ENCODE assay signal across 9 cellular contexts in genomic region chr17:60390223-60390622, GRCh38. TPM values are rescaled to one million over a fixed set of nuclear protein-coding genes. Genes with fewer than 3 reads are reported as not detected.
DNase-seq lines count a peak whose midpoint lies in the region; ATAC-seq, FAIRE-seq and TF ChIP-seq lines count a peak whose summit lies in the region.
"Had no signal": no experiment of that assay in that cellular context is flagged by ENCODE, and none has a peak within 500 bp of the region (broad histone marks: within the 10 kb centered on the region; RNA-seq: fewer than 3 reads in every experiment).

No MANE protein-coding gene starts in this region.

- POLR2A ChIA-PET in RWPE1 (lab: Yijun Ruan, JAX; ENCODE audit: low non-redundant PET): no interaction called here

- H3K4me1 ChIP-seq in ovary (ENCODE audit: insufficient read depth): peaks cover 6% of the 10 kb centered on the region

- TF ChIP-seq CTCF in RWPE1 (conservative IDR thresholded peaks at IDR 0.05; ENCODE audit: low read depth) (no peak), retinal pigment epithelial cell (conservative IDR thresholded peaks at IDR 0.05; ENCODE audit: low read depth, low read length) (no peak), ovary (IDR thresholded peaks at IDR 0.05) (no peak)

- peak; percentile 27 for ATAC-seq in esophagus mucosa

- H3K36me3 ChIP-seq in ovary: no peaks in the 10 kb centered on the region

- no peak for TF ChIP-seq POLR2A in ovary (IDR thresholded peaks at IDR 0.05)

- H3K27ac ChIP-seq in RWPE1 (peak overlapping the region; percentile 85), ovary (no peak overlapping the region)
- H3K27ac ChIP-seq: 22Rv1 had no signal

- no peak for FAIRE-seq in GM19239 (lab: Jason Lieb, UNC)

- H3K4me3 ChIP-seq in retinal pigment epithelial cell (ENCODE audit: low read length) (peak overlapping the region; percentile 95), ovary (no peak overlapping the region)

- no peaks in the 10 kb centered on the region for H3K27me3 ChIP-seq in ovary

- TF ChIP-seq EP300 in ovary (IDR thresholded peaks at IDR 0.05): no peak

- WGBS in ovary, 3 donors: 5 to 11% (median 10%) methylated on average over 1 of the region's 1 CpG

- no peaks in the 10 kb centered on the region for H3K9me3 ChIP-seq in ovary

- CTCF ChIA-PET in RWPE1 (lab: Yijun Ruan, JAX): interaction anchor here (0.8 kb wide), 1 partner anchor 37 kb away, joined by 3 read pairs; no protein-coding TSS in a partner anchor

- intact Hi-C loops in ovary (cut with DNase I): no loop called here

- DNase-seq in DMS 273 (lab: John Stamatoyannopoulos, UW; ENCODE audit: unreplicated experiment) (peak; percentile 10), DMS 273 treated with DMSO at 0.1 percent for 48 hours (lab: John Stamatoyannopoulos, UW) (no peak), RWPE1 (ENCODE audit: low spot score) (peak; percentile 68), retinal pigment epithelial cell (ENCODE audit: low read depth) (no peak), GM19239 (ENCODE audit: insufficient read length, low spot score) (no peak), DMS153 treated with DMSO at 0.1 percent for 48 hours (lab: John Stamatoyannopoulos, UW; ENCODE audit: unreplicated experiment) (no peak), ovary (no peak)

RNA-seq across cellular contexts. Expression of gene USP32, which starts 1.7 kb away (rescaled TPM):
- total RNA-seq in esophagus mucosa: 53.5 TPM
- total RNA-seq in ovary: 10 to 100 TPM; 27.2 to 37.6 (median 33.3) TPM
- polyA plus RNA-seq in ovary: 10 to 100 TPM in 1 of 2 donors, 1 to 10 TPM in 1; 8.7 to 25.8 TPM

RNA-seq across cellular contexts. Expression of gene CHCT1, which starts 32.1 kb away (rescaled TPM):
- not detected for total RNA-seq in esophagus mucosa
- not detected for total RNA-seq in ovary
- under 1 TPM in 1 of 2 donors, not detected in 1; 0.08 TPM for polyA plus RNA-seq in ovary

Comparison
In these comparisons a context has a peak if more than half of its experiments do, and no peak if none do; other contexts are left out.
1. DNase-seq: peak in DMS 273 (single experiment) and RWPE1 (single experiment); none in DMS 273 treated with DMSO at 0.1 percent for 48 hours (single experiment), retinal pigment epithelial cell (single experiment), GM19239 (single experiment), DMS153 treated with DMSO at 0.1 percent for 48 hours (single experiment) and ovary (0 of 5).